In genomic region chr14:23704890-23705289, GRCh38 we compare ENCODE assay signal across 16 cellular contexts.
DNase-seq lines count a peak whose midpoint lies in the region; ATAC-seq and TF ChIP-seq lines count a peak whose summit lies in the region.
"Had no signal": no experiment of that assay in that cellular context is flagged by ENCODE, and none has a peak within 500 bp of the region (broad histone marks: within the 10 kb centered on the region; RNA-seq: fewer than 3 reads in every experiment).

No MANE protein-coding gene starts in this region.

- in situ Hi-C loops in Caki2 (cut with HindIII; ENCODE audit: low pct_unique_long_range_greater_than_20kb, low sequenced_read_pairs) = no loop called here

- ATAC-seq in HG03460 (IDR thresholded peaks at IDR 0.05; ENCODE audit: unreplicated experiment) = no peak
- ATAC-seq: foreskin keratinocyte, left colon, T-cell had no signal

- H3K4me3 ChIP-seq in epithelial cell of proximal tubule (ENCODE audit: low read depth, low read length) = no peak overlapping the region
- H3K4me3 ChIP-seq: breast epithelium had no signal

- TF ChIP-seq CTCF in epithelial cell of proximal tubule (conservative IDR thresholded peaks at IDR 0.05; ENCODE audit: low read depth, low read length) = no peak

- DNase-seq in Caki2 (ENCODE audit: low read depth) = peak; percentile 10
- peak; percentile 44 for DNase-seq in ELR (ENCODE audit: low read depth)
- DNase-seq in NCI-H2171 treated with DMSO at 0.1 percent for 48 hours (lab: John Stamatoyannopoulos, UW) = peak; percentile 30
- peak; percentile 3 for DNase-seq in epithelial cell of proximal tubule (ENCODE audit: low read depth)
- DNase-seq in activated T-cell treated with anti-CD3 and anti-CD28 coated beads, Interleukin-2, amount 50 U/mL, for 48 hours = no peak
- no peak for DNase-seq in hepatic stellate cell (ENCODE audit: low spot score)
- DNase-seq: activated gamma-delta T cell, foreskin keratinocyte, GF-D8, IMR-90, left colon, NCI-H1092, SHP77 treated with DMSO at 0.1 percent for 48 hours, T-cell had no signal

Comparison
In these comparisons a context has a peak if more than half of its experiments do, and no peak if none do; other contexts are left out.
1. DNase-seq: peak in Caki2 (single experiment), ELR (single experiment), NCI-H2171 treated with DMSO at 0.1 percent for 48 hours (single experiment) and epithelial cell of proximal tubule (single experiment); none in activated T-cell treated with anti-CD3 and anti-CD28 coated beads, Interleukin-2, amount 50 U/mL, for 48 hours (0 of 2) and hepatic stellate cell (single experiment).